Comparison of ENCODE assay signal across 8 cellular contexts in the genomic region with DNA sequence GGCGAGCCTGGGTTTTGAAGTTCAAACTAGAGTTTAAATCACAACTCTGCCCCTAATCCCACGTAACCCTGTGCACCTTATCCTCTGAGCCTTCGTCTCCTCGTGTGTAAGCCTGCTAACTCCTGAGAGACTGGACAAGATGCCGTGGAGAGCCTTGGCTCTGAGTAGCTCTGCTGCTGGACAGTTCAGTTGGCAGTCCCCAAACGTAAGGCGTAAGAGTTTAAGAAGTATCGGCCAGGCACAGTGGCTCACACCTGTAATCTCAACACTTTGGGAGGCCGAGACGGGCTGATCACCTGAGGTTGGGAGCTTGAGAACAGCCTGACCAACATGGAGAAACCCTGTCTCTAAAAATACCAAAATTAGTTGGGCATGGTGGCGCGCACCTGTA. TPM values are rescaled to one million over a fixed set of nuclear protein-coding genes. Genes with fewer than 3 reads are reported as not detected.
DNase-seq lines count a peak whose midpoint lies in the region; ATAC-seq lines count a peak whose summit lies in the region.
"Had no signal": no experiment of that assay in that cellular context is flagged by ENCODE, and none has a peak within 500 bp of the region (broad histone marks: within the 10 kb centered on the region; RNA-seq: fewer than 3 reads in every experiment).

No MANE protein-coding gene starts in this region.

- H3K4me3 Mint-ChIP-seq in activated naive CD8-positive, alpha-beta T cell treated with anti-CD3 and anti-CD28 coated beads for 36 hours: no peak overlapping the region
- H3K4me3 Mint-ChIP-seq in natural killer cell treated with Interleukin-12 subunit alpha and Interleukin-12 subunit beta and Interleukin-15 and Interleukin-18, amount 100 ng/mL, for 72 hours: peak overlapping the region; percentile 20

- H3K27ac Mint-ChIP-seq in activated naive CD8-positive, alpha-beta T cell treated with anti-CD3 and anti-CD28 coated beads for 36 hours: peak overlapping the region; percentile 93
- peak overlapping the region; percentile 92 to 97 for H3K27ac Mint-ChIP-seq in natural killer cell treated with Interleukin-12 subunit alpha and Interleukin-12 subunit beta and Interleukin-15 and Interleukin-18, amount 100 ng/mL, for 72 hours

- H3K27me3 Mint-ChIP-seq in activated naive CD8-positive, alpha-beta T cell treated with anti-CD3 and anti-CD28 coated beads for 36 hours: no peaks in the 10 kb centered on the region
- H3K27me3 Mint-ChIP-seq in natural killer cell treated with Interleukin-12 subunit alpha and Interleukin-12 subunit beta and Interleukin-15 and Interleukin-18, amount 100 ng/mL, for 72 hours: no peaks in the 10 kb centered on the region

- no peaks in the 10 kb centered on the region for H3K9me3 ChIP-seq in KOPT-K1 (ENCODE audit: insufficient read depth, low read length, poor library complexity, severe bottlenecking)

- peak; percentile 42 for DNase-seq in ELR (ENCODE audit: low read depth)
- no peak for DNase-seq in activated naive CD8-positive, alpha-beta T cell treated with anti-CD3 and anti-CD28 coated beads for 36 hours
- no peak for DNase-seq in natural killer cell treated with Interleukin-12 subunit alpha and Interleukin-12 subunit beta and Interleukin-15 and Interleukin-18, amount 100 ng/mL, for 72 hours (ENCODE audit: low spot score)
- DNase-seq in activated effector memory CD4-positive, alpha-beta T cell treated with anti-CD3 and anti-CD28 coated beads, Interleukin-2, amount 50 U/mL, for 16 hours: no peak
- DNase-seq in NCI-H446 treated with DMSO at 0.1 percent for 48 hours (lab: John Stamatoyannopoulos, UW): no peak

- peak overlapping the region; percentile 86 for H3K27ac ChIP-seq in KOPT-K1 (ENCODE audit: low read depth, low read length, poor library complexity, severe bottlenecking)

- H3K36me3 ChIP-seq in KOPT-K1 (ENCODE audit: insufficient read depth, low read length): peaks cover 55% of the 10 kb centered on the region

- no peak for ATAC-seq in natural killer cell treated with Interleukin-12 subunit alpha and Interleukin-12 subunit beta and Interleukin-15 and Interleukin-18, amount 100 ng/mL, for 72 hours
- ATAC-seq in GM19351 (IDR thresholded peaks at IDR 0.05; ENCODE audit: unreplicated experiment): no peak

- peaks cover 78% of the 10 kb centered on the region for H3K4me1 Mint-ChIP-seq in activated naive CD8-positive, alpha-beta T cell treated with anti-CD3 and anti-CD28 coated beads for 36 hours
- H3K4me1 Mint-ChIP-seq in natural killer cell treated with Interleukin-12 subunit alpha and Interleukin-12 subunit beta and Interleukin-15 and Interleukin-18, amount 100 ng/mL, for 72 hours (ENCODE audit: low read depth in 2 of 2): peaks cover 46 to 54% of the 10 kb centered on the region in 2 donors

- H3K9me3 Mint-ChIP-seq in activated naive CD8-positive, alpha-beta T cell treated with anti-CD3 and anti-CD28 coated beads for 36 hours: no peaks in the 10 kb centered on the region
- no peaks in the 10 kb centered on the region for H3K9me3 Mint-ChIP-seq in natural killer cell treated with Interleukin-12 subunit alpha and Interleukin-12 subunit beta and Interleukin-15 and Interleukin-18, amount 100 ng/mL, for 72 hours

- peaks cover 45% of the 10 kb centered on the region for H3K36me3 Mint-ChIP-seq in activated naive CD8-positive, alpha-beta T cell treated with anti-CD3 and anti-CD28 coated beads for 36 hours
- H3K36me3 Mint-ChIP-seq in natural killer cell treated with Interleukin-12 subunit alpha and Interleukin-12 subunit beta and Interleukin-15 and Interleukin-18, amount 100 ng/mL, for 72 hours: peaks cover 13% of the 10 kb centered on the region

RNA-seq across cellular contexts. Expression of a gene that starts 4.7 kb away (rescaled TPM):
- total RNA-seq in activated naive CD8-positive, alpha-beta T cell treated with anti-CD3 and anti-CD28 coated beads for 36 hours: 10 to 100 TPM; 28.8 to 32.2 TPM
- total RNA-seq in natural killer cell treated with Interleukin-12 subunit alpha and Interleukin-12 subunit beta and Interleukin-15 and Interleukin-18, amount 100 ng/mL, for 72 hours: 1 to 10 TPM in 1 of 2 donors, under 1 TPM in 1; 0.93 to 1.8 TPM

RNA-seq across cellular contexts. Expression of a gene that starts 10.6 kb away (rescaled TPM):
- total RNA-seq in activated naive CD8-positive, alpha-beta T cell treated with anti-CD3 and anti-CD28 coated beads for 36 hours: 100 to 1,000 TPM; 285 to 295 TPM
- total RNA-seq in natural killer cell treated with Interleukin-12 subunit alpha and Interleukin-12 subunit beta and Interleukin-15 and Interleukin-18, amount 100 ng/mL, for 72 hours: 100 to 1,000 TPM; 321 to 444 TPM

RNA-seq across cellular contexts. Expression of a gene that starts 12.3 kb away (rescaled TPM):
- 1,000 to 10,000 TPM; 3,012 to 3,178 TPM for total RNA-seq in activated naive CD8-positive, alpha-beta T cell treated with anti-CD3 and anti-CD28 coated beads for 36 hours
- 1,000 to 10,000 TPM; 1,532 to 1,595 TPM for total RNA-seq in natural killer cell treated with Interleukin-12 subunit alpha and Interleukin-12 subunit beta and Interleukin-15 and Interleukin-18, amount 100 ng/mL, for 72 hours

RNA-seq across cellular contexts. Expression of a gene that starts 27.5 kb away (rescaled TPM):
- total RNA-seq in activated naive CD8-positive, alpha-beta T cell treated with anti-CD3 and anti-CD28 coated beads for 36 hours: not detected
- not detected for total RNA-seq in natural killer cell treated with Interleukin-12 subunit alpha and Interleukin-12 subunit beta and Interleukin-15 and Interleukin-18, amount 100 ng/mL, for 72 hours
- total RNA-seq: posterior vena cava had no signal

RNA-seq across cellular contexts. Expression of a gene that starts 27.9 kb away (rescaled TPM):
- total RNA-seq in activated naive CD8-positive, alpha-beta T cell treated with anti-CD3 and anti-CD28 coated beads for 36 hours: not detected
- total RNA-seq in natural killer cell treated with Interleukin-12 subunit alpha and Interleukin-12 subunit beta and Interleukin-15 and Interleukin-18, amount 100 ng/mL, for 72 hours: not detected
- total RNA-seq: posterior vena cava had no signal

Comparison
In these comparisons a context has a peak if more than half of its experiments do, and no peak if none do; other contexts are left out.
1. RNA of a gene that starts 4.7 kb away (total RNA-seq): 28.8 to 32.2 TPM in activated naive CD8-positive, alpha-beta T cell treated with anti-CD3 and anti-CD28 coated beads for 36 hours; 0.93 to 1.8 TPM in natural killer cell treated with Interleukin-12 subunit alpha and Interleukin-12 subunit beta and Interleukin-15 and Interleukin-18, amount 100 ng/mL, for 72 hours; every median in the first group is over 10 times any median in the second.